16 cellular contexts compared by ENCODE assay signal in genomic region chr12:27048822-27049752, GRCh38. TPM values are rescaled to one million over a fixed set of nuclear protein-coding genes. Genes with fewer than 3 reads are reported as not detected.
DNase-seq lines count a peak whose midpoint lies in the region; ATAC-seq and TF ChIP-seq lines count a peak whose summit lies in the region.
"Had no signal": no experiment of that assay in that cellular context is flagged by ENCODE, and none has a peak within 500 bp of the region (broad histone marks: within the 10 kb centered on the region; RNA-seq: fewer than 3 reads in every experiment).

No MANE protein-coding gene starts in this region.

- no peak for TF ChIP-seq EP300 in stomach (IDR thresholded peaks at IDR 0.05)

- no peak overlapping the region for H3K27ac ChIP-seq in stomach
- H3K27ac ChIP-seq in H9 (ENCODE audit: insufficient read length, low read depth, low read length) = no peak overlapping the region
- H3K27ac ChIP-seq: sigmoid colon had no signal

- H3K4me3 Mint-ChIP-seq in H9 = no peak overlapping the region
- H3K4me3 Mint-ChIP-seq: CD8-positive, alpha-beta T cell had no signal

- H3K9ac ChIP-seq in H9 (ENCODE audit: extremely low read depth, insufficient read length, low read length) = no peak overlapping the region

- H3K23me2 ChIP-seq in H9 (ENCODE audit: insufficient read length, low read depth, low read length, poor library complexity, severe bottlenecking) = no peaks in the 10 kb centered on the region

- H3K27ac Mint-ChIP-seq in H9 = no peak overlapping the region
- H3K27ac Mint-ChIP-seq: CD8-positive, alpha-beta T cell had no signal

- no peak overlapping the region for H3K4ac ChIP-seq in H9 (ENCODE audit: low read depth, low read length)

- H2BK20ac ChIP-seq in H9 (ENCODE audit: low read depth, low read length, poor library complexity, severe bottlenecking) = no peak overlapping the region

- H2BK12ac ChIP-seq in H9 (ENCODE audit: insufficient read length, low read depth, low read length) = no peak overlapping the region

- no peak overlapping the region for H2BK5ac ChIP-seq in H9 (ENCODE audit: insufficient read length, low read length)

- no peaks in the 10 kb centered on the region; a peak in 1 of 7 replicates for H3K36me3 Mint-ChIP-seq in H9 (ENCODE audit: insufficient read depth in 1 of 3, low read depth in 3 of 3)

- no peak overlapping the region for H2AFZ ChIP-seq in H9 (ENCODE audit: low read length)

- no peaks in the 10 kb centered on the region; the same call in 1 of the 2 replicates for H3K27me3 Mint-ChIP-seq in H9 (ENCODE audit: low read depth)

- no peak overlapping the region for H2BK15ac ChIP-seq in H9 (ENCODE audit: low read depth, low read length)

- no peaks in the 10 kb centered on the region for H3K4me1 ChIP-seq in stomach
- no peaks in the 10 kb centered on the region for H3K4me1 ChIP-seq in H9 (ENCODE audit: insufficient read depth, low read length)
- H3K4me1 ChIP-seq: sigmoid colon had no signal

- H3K9me3 ChIP-seq in stomach = peaks cover 0 to 1% (median 0%) of the 10 kb centered on the region in 4 donors
- H3K9me3 ChIP-seq in H9 (ENCODE audit: control insufficient read depth, low read depth, low read length) = no peaks in the 10 kb centered on the region
- H3K9me3 ChIP-seq: sigmoid colon had no signal

- H2BK120ac ChIP-seq in H9 (ENCODE audit: low read depth, low read length, poor library complexity, severe bottlenecking) = no peak overlapping the region

- H4K8ac ChIP-seq in H9 (replicated peaks; ENCODE audit: insufficient read length, low read depth, low read length) = no peak overlapping the region

- H3K36me3 ChIP-seq in stomach = no peaks in the 10 kb centered on the region
- H3K36me3 ChIP-seq: sigmoid colon had no signal

- H3K18ac ChIP-seq in H9 (ENCODE audit: insufficient read length, low read depth, low read length) = no peak overlapping the region

- intact Hi-C loops in stomach (cut with DNase I; ENCODE audit: low total_unique reads) = no loop called here

- 67 to 80% (median 68%) methylated on average over 4 of the region's 4 CpGs for WGBS in stomach, 5 donors
- WGBS in H9 (ENCODE audit: extremely low coverage, insufficient read length, low lambda C conversion rate) = no CpG with 5 or more reads among the region's 4 CpGs

- ATAC-seq in stimulated activated naive CD8-positive, alpha-beta T cell treated with anti-CD3 and anti-CD28 coated beads, Interleukin-15, Interleukin-2, amounts not matched to agents 100 U/mL and 50 U/mL, for 24 hours = no peak
- ATAC-seq in HG03196 (IDR thresholded peaks at IDR 0.05; ENCODE audit: unreplicated experiment) = no peak
- ATAC-seq: CD8-positive, alpha-beta T cell had no signal

- H3K79me1 ChIP-seq in H9 (ENCODE audit: insufficient read depth, low read depth, low read length, poor library complexity, severe bottlenecking) = no peaks in the 10 kb centered on the region

- H3K56ac ChIP-seq in H9 (ENCODE audit: insufficient read length, low read depth, low read length) = no peak overlapping the region

- no peak overlapping the region for H3K4me3 ChIP-seq in choroid plexus epithelial cell (ENCODE audit: low read depth, low read length)
- no peak overlapping the region for H3K4me3 ChIP-seq in stomach
- H3K4me3 ChIP-seq: sigmoid colon had no signal

- TF ChIP-seq POLR2A in stomach (IDR thresholded peaks at IDR 0.05) = no peak

- no peak overlapping the region for H3K23ac ChIP-seq in H9 (ENCODE audit: insufficient read length, low read depth, low read length)

- no peak overlapping the region for H3K4me2 ChIP-seq in H9 (ENCODE audit: insufficient read depth, insufficient read length, low read length)

- no peaks in the 10 kb centered on the region for H3K27me3 ChIP-seq in stomach
- no peaks in the 10 kb centered on the region for H3K27me3 ChIP-seq in H9 (ENCODE audit: insufficient read depth, low read length)
- H3K27me3 ChIP-seq: sigmoid colon had no signal

- H2AK5ac ChIP-seq in H9 (ENCODE audit: insufficient read length, low read length) = no peak overlapping the region

- H4K5ac ChIP-seq in H9 (ENCODE audit: insufficient read length, low read depth, low read length) = no peak overlapping the region

- TF ChIP-seq CTCF in choroid plexus epithelial cell (conservative IDR thresholded peaks at IDR 0.05; ENCODE audit: low read depth, low read length) = no peak
- TF ChIP-seq CTCF in stomach (IDR thresholded peaks at IDR 0.05) = no peak
- TF ChIP-seq CTCF in H9 (conservative IDR thresholded peaks at IDR 0.05) = no peak

- no peak overlapping the region for H3T11ph ChIP-seq in H9 (ENCODE audit: low read length)

- H3K9me3 Mint-ChIP-seq in H9 = no peaks in the 10 kb centered on the region

- no peak overlapping the region for H3K14ac ChIP-seq in H9 (ENCODE audit: insufficient read depth, low read length)

- H3K4me1 Mint-ChIP-seq in H9 = no peaks in the 10 kb centered on the region

- no peaks in the 10 kb centered on the region for H4K20me1 ChIP-seq in H9 (ENCODE audit: control insufficient read depth, insufficient read depth, insufficient read length)

- DNase-seq in EL = peak; percentile 76
- peak; percentile 30 for DNase-seq in NCI-H82 treated with DMSO at 0.1 percent for 48 hours (lab: John Stamatoyannopoulos, UW; ENCODE audit: unreplicated experiment)
- peak; percentile 89 for DNase-seq in choroid plexus epithelial cell (ENCODE audit: low read depth)
- DNase-seq in iris pigment epithelial cell (ENCODE audit: low read depth) = peak; percentile 85
- no peak for DNase-seq in stomach
- DNase-seq in H9 = no peak
- DNase-seq in stimulated activated naive CD8-positive, alpha-beta T cell treated with anti-CD3 and anti-CD28 coated beads, Interleukin-15, Interleukin-2, amounts not matched to agents 100 U/mL and 50 U/mL, for 24 hours = no peak
- DNase-seq: activated CD4-positive, alpha-beta T cell treated with anti-CD3 and anti-CD28 coated beads, Interleukin-2, amount 50 U/mL, for 4 hours; activated gamma-delta T cell treated with Interleukin-2 at 50 U/mL for 16 hours; CD8-positive, alpha-beta T cell; NCI-H1092; NCI-H774; sigmoid colon had no signal

- H3K79me2 ChIP-seq in H9 (ENCODE audit: insufficient read depth, low read length) = no peaks in the 10 kb centered on the region

- no peak overlapping the region for H4K91ac ChIP-seq in H9 (ENCODE audit: insufficient read length, low read depth, low read length)

RNA-seq across cellular contexts. Expression of gene MED21, which starts 26.7 kb away (rescaled TPM):
- total RNA-seq in stomach (10 to 100 TPM in 4 of 5 donors, 1 to 10 TPM in 1; 2.9 to 99.1 (median 41.1) TPM), H9 (2021) (66.9 and 69.8 TPM in 2 replicates)
- 10 to 100 TPM; 27.7 to 41.9 (median 29.9) TPM for polyA plus RNA-seq in stomach

RNA-seq across cellular contexts. Expression of gene C12orf71, which starts 33.3 kb away (rescaled TPM):
- total RNA-seq in stomach = not detected
- not detected for polyA plus RNA-seq in stomach
- not detected in 2 replicates for total RNA-seq in H9 (2021)
- total RNA-seq: CD8-positive, alpha-beta T cell; sigmoid colon; T-helper 1 cell treated with Interleukin-12 subunit alpha and Interleukin-12 subunit beta and Interleukin-4 antibody, amounts not matched to agents 30 ng/mL and 1 ng/mL, for 36 hours; ureter had no signal
- polyA plus RNA-seq: sigmoid colon had no signal

RNA-seq across cellular contexts. Expression of gene TM7SF3, which starts 34.9 kb away (rescaled TPM):
- 100 to 1,000 TPM in 4 of 5 donors, 10 to 100 TPM in 1; 49.4 to 148 (median 107) TPM for total RNA-seq in stomach
- polyA plus RNA-seq in stomach = 10 to 100 TPM; 13.5 to 24.2 (median 22.9) TPM
- 68.7 and 74.9 TPM in 2 replicates for total RNA-seq in H9 (2021)

Comparison
In these comparisons a context has a peak if more than half of its experiments do, and no peak if none do; other contexts are left out.
1. DNase-seq: peak in EL (single experiment), NCI-H82 treated with DMSO at 0.1 percent for 48 hours (single experiment), choroid plexus epithelial cell (single experiment) and iris pigment epithelial cell (single experiment); none in stomach (single experiment), H9 (single experiment) and stimulated activated naive CD8-positive, alpha-beta T cell treated with anti-CD3 and anti-CD28 coated beads, Interleukin-15, Interleukin-2, amounts not matched to agents 100 U/mL and 50 U/mL, for 24 hours (single experiment).